Comparison of ENCODE assay signal across 8 cellular contexts in the genomic region with DNA sequence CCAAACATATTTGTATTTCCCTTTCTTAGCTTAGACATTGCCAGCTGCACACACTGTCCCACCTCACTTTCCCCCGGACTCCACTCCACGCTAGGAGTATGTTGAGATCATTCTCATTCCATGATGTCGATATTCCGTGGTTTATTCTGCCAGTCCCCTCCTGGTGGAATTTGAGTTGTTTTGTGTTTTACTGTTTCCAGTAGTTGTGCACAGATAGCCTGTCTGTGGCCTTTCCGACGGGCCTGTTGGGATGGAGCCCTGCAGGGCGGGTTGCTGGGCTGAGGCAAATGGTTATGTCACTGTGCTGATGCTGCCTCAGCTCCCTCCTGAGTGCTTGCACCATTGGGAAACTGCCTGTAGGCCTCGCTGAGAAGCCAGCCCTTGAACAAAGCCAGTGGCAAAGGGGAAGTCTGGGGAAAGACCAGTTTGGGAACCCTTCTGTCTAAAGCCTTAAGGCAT. TPM values are rescaled to one million over a fixed set of nuclear protein-coding genes. Genes with fewer than 3 reads are reported as not detected.
A peak's percentile ranks its signal among the peaks of the same experiment; 100 is the strongest.
DNase-seq lines count a peak whose midpoint lies in the region; ATAC-seq and TF ChIP-seq lines count a peak whose summit lies in the region.

No MANE protein-coding gene starts in this region.

- H3K27me3 ChIP-seq in H7 (ENCODE audit: control insufficient read depth, insufficient read depth, low read length): no peaks in the 10 kb centered on the region
- H3K27me3 ChIP-seq in foreskin keratinocyte: no peaks in the 10 kb centered on the region

- no peak overlapping the region for H3K4me3 Mint-ChIP-seq in WTC11

- H3K36me3 Mint-ChIP-seq in WTC11: peaks cover 6% of the 10 kb centered on the region; the same call in 1 of the 2 replicates

- H3K4me1 ChIP-seq in foreskin keratinocyte: peaks cover 14% of the 10 kb centered on the region

- intact Hi-C loops in posterior vena cava (cut with DNase I): no loop called here

- H3K4me3 ChIP-seq in H7 (ENCODE audit: insufficient read depth, low read depth, low read length): no peak overlapping the region

- peaks cover 39% of the 10 kb centered on the region for H3K4me1 Mint-ChIP-seq in WTC11

- H3K27ac ChIP-seq in foreskin keratinocyte: no peak overlapping the region

- ATAC-seq in WTC11 (peak; percentile 68), foreskin keratinocyte (peak; percentile 63), GM21360 (IDR thresholded peaks at IDR 0.05; ENCODE audit: unreplicated experiment) (no peak), GM19395 (IDR thresholded peaks at IDR 0.05; ENCODE audit: unreplicated experiment) (no peak), GM18858 (IDR thresholded peaks at IDR 0.05; ENCODE audit: unreplicated experiment) (no peak)

- peak; percentile 56 for DNase-seq in H7
- DNase-seq in WTC11 (ENCODE audit: low spot score): no peak
- peak; percentile 25 to 40 for DNase-seq in foreskin keratinocyte
- peak; percentile 94 for DNase-seq in posterior vena cava (ENCODE audit: low spot score)
- no peak for DNase-seq in NCI-H345 treated with DMSO at 0.1 percent for 48 hours (lab: John Stamatoyannopoulos, UW; ENCODE audit: unreplicated experiment)

- TF ChIP-seq CTCF in WTC11 (IDR thresholded peaks at IDR 0.05): no peak
- no peak for TF ChIP-seq CTCF in foreskin keratinocyte (conservative IDR thresholded peaks at IDR 0.05)

- no peaks in the 10 kb centered on the region for H3K36me3 ChIP-seq in H7 (replicated peaks; ENCODE audit: control insufficient read depth, insufficient read depth, low read length)

- H3K9me3 Mint-ChIP-seq in WTC11: peaks cover 7% of the 10 kb centered on the region

- peak overlapping the region; percentile 64; the same call in 1 of the 2 replicates for H3K27ac Mint-ChIP-seq in WTC11

- CTCF ChIA-PET in WTC11 (lab: Charles Lee): interaction anchor here (1.0 kb wide), 1 partner anchor 47 kb away, joined by 3 read pairs; no protein-coding TSS in a partner anchor

- H3K27me3 Mint-ChIP-seq in WTC11 (ENCODE audit: low read depth): no peaks in the 10 kb centered on the region

- POLR2A ChIA-PET in WTC11 (lab: Charles Lee): no interaction called here

TF ChIP-seq in WTC11, 78 proteins besides CTCF, POLR2A, EP300 and RAD21:
- TF ChIP-seq SOX15 (CRISPR knock-in tag; IDR thresholded peaks at IDR 0.05) (no peak), JAZF1 (CRISPR knock-in tag; IDR thresholded peaks at IDR 0.05) (no peak), IRF2 (CRISPR knock-in tag; IDR thresholded peaks at IDR 0.05; ENCODE audit: borderline replicate concordance, low read depth) (no peak), MYBL2 (CRISPR knock-in tag; IDR thresholded peaks at IDR 0.05) (no peak), GABPB1 (CRISPR knock-in tag; IDR thresholded peaks at IDR 0.05) (no peak), SP1 (CRISPR knock-in tag; conservative IDR thresholded peaks at IDR 0.05) (no peak)

RNA-seq across cellular contexts. Expression of a gene that starts 12.8 kb away (rescaled TPM):
- 24.8 and 34.5 TPM in 2 replicates for total RNA-seq in H7 (2014; rRNA removed; shearing (Covaris generic))
- total RNA-seq in WTC11 (2021) (29.3 to 34.5 TPM (median 29.7 TPM) in 3 replicates), foreskin keratinocyte (24.3 and 27.5 TPM in 2 replicates), posterior vena cava (10 to 100 TPM; 26.7 to 30.3 TPM)
- polyA plus RNA-seq in foreskin keratinocyte: 6.0 and 6.7 TPM in 2 replicates

Comparison
In these comparisons a context has a peak if more than half of its experiments do, and no peak if none do; other contexts are left out.
1. DNase-seq: peak in H7 (single experiment), foreskin keratinocyte (2 of 2) and posterior vena cava (single experiment); none in WTC11 (single experiment) and NCI-H345 treated with DMSO at 0.1 percent for 48 hours (single experiment).
2. ATAC-seq: peak in WTC11 (single experiment) and foreskin keratinocyte (single experiment); none in GM21360 (single experiment), GM19395 (single experiment) and GM18858 (single experiment).